In genomic region chr15:72608084-72608483, GRCh38 we compare ENCODE assay signal across 9 cellular contexts. TPM values are rescaled to one million over a fixed set of nuclear protein-coding genes. Genes with fewer than 3 reads are reported as not detected.
"Had no signal": no experiment of that assay in that cellular context is flagged by ENCODE, and none has a peak within 500 bp of the region (broad histone marks: within the 10 kb centered on the region; RNA-seq: fewer than 3 reads in every experiment).

No MANE protein-coding gene starts in this region.

RNA-seq across cellular contexts. Expression of gene GOLGA6B, which starts 46.4 kb away (rescaled TPM):
- total RNA-seq: stomach, temporal lobe, thoracic aorta, transverse colon, upper lobe of left lung, upper lobe of right lung, uterus, vagina had no signal
- polyA plus RNA-seq: stomach, thymus had no signal
